In genomic region chr2:46428911-46429436, GRCh38 we compare ENCODE assay signal across 1 cellular context.
TF ChIP-seq lines count a peak whose summit lies in the region.

No MANE protein-coding gene starts in this region.

TF ChIP-seq in K562, 482 proteins besides CTCF, POLR2A, EP300 and RAD21 (continued from another document and continues in another):
- TF ChIP-seq HOMEZ (CRISPR knock-in tag; IDR thresholded peaks at IDR 0.05) = no peak
- no peak for TF ChIP-seq RBM15 (IDR thresholded peaks at IDR 0.05; ENCODE audit: insufficient read depth, low read length)
- TF ChIP-seq, protein P1, sequence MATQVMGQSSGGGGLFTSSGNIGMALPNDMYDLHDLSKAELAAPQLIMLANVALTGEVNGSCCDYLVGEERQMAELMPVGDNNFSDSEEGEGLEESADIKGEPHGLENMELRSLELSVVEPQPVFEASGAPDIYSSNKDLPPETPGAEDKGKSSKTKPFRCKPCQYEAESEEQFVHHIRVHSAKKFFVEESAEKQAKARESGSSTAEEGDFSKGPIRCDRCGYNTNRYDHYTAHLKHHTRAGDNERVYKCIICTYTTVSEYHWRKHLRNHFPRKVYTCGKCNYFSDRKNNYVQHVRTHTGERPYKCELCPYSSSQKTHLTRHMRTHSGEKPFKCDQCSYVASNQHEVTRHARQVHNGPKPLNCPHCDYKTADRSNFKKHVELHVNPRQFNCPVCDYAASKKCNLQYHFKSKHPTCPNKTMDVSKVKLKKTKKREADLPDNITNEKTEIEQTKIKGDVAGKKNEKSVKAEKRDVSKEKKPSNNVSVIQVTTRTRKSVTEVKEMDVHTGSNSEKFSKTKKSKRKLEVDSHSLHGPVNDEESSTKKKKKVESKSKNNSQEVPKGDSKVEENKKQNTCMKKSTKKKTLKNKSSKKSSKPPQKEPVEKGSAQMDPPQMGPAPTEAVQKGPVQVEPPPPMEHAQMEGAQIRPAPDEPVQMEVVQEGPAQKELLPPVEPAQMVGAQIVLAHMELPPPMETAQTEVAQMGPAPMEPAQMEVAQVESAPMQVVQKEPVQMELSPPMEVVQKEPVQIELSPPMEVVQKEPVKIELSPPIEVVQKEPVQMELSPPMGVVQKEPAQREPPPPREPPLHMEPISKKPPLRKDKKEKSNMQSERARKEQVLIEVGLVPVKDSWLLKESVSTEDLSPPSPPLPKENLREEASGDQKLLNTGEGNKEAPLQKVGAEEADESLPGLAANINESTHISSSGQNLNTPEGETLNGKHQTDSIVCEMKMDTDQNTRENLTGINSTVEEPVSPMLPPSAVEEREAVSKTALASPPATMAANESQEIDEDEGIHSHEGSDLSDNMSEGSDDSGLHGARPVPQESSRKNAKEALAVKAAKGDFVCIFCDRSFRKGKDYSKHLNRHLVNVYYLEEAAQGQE (CRISPR knock-in tag; IDR thresholded peaks at IDR 0.05; ENCODE audit: low read depth) = no peak
- TF ChIP-seq DNMT1 (IDR thresholded peaks at IDR 0.05) = no peak
- TF ChIP-seq THRAP3 (IDR thresholded peaks at IDR 0.05; ENCODE audit: borderline replicate concordance) = no peak
- no peak for TF ChIP-seq ZKSCAN1 (IDR thresholded peaks at IDR 0.05; ENCODE audit: low read depth, low read length)
- TF ChIP-seq, protein P2, sequence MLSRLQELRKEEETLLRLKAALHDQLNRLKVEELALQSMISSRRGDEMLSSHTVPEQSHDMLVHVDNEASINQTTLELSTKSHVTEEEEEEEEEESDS (CRISPR knock-in tag; IDR thresholded peaks at IDR 0.05) = no peak
- TF ChIP-seq BRF1 (IDR thresholded peaks at IDR 0.05; ENCODE audit: borderline replicate concordance, extremely low read depth, insufficient read length) = no peak
- no peak for TF ChIP-seq E2F3 (CRISPR knock-in tag; IDR thresholded peaks at IDR 0.05)
- TF ChIP-seq MIER1 (IDR thresholded peaks at IDR 0.05; ENCODE audit: low read depth) = no peak
- TF ChIP-seq ZNF282 (CRISPR knock-in tag; IDR thresholded peaks at IDR 0.05) = no peak
- 0 out of 2 replicates have a peak, but pooled peaks have one; percentile 34 for TF ChIP-seq JUND (IDR thresholded peaks at IDR 0.05; ENCODE audit: borderline replicate concordance, low read depth, low read length)
- no peak; the same call in 1 of the 3 replicates for TF ChIP-seq JUND (tag; IDR thresholded peaks at IDR 0.05; ENCODE audit: borderline replicate concordance, low read depth, low read length)
- TF ChIP-seq COPS2 (conservative IDR thresholded peaks at IDR 0.05) = no peak
- TF ChIP-seq HOXB6 (CRISPR knock-in tag; IDR thresholded peaks at IDR 0.05; ENCODE audit: borderline replicate concordance) = no peak
- TF ChIP-seq POLR2AphosphoS5 (IDR thresholded peaks at IDR 0.05; ENCODE audit: control insufficient read depth, insufficient read depth, low read depth, low read length) = peak; percentile 90
- no peak for TF ChIP-seq KHSRP (IDR thresholded peaks at IDR 0.05)
- TF ChIP-seq, protein P3, sequence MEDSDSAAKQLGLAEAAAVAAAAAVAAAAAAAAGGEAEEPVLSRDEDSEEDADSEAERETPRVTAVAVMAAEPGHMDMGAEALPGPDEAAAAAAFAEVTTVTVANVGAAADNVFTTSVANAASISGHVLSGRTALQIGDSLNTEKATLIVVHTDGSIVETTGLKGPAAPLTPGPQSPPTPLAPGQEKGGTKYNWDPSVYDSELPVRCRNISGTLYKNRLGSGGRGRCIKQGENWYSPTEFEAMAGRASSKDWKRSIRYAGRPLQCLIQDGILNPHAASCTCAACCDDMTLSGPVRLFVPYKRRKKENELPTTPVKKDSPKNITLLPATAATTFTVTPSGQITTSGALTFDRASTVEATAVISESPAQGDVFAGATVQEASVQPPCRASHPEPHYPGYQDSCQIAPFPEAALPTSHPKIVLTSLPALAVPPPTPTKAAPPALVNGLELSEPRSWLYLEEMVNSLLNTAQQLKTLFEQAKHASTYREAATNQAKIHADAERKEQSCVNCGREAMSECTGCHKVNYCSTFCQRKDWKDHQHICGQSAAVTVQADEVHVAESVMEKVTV (CRISPR knock-in tag; IDR thresholded peaks at IDR 0.05) = no peak
- TF ChIP-seq PML (IDR thresholded peaks at IDR 0.05; ENCODE audit: low read length) = peak; percentile 70
- TF ChIP-seq CBFA2T2 (conservative IDR thresholded peaks at IDR 0.05) = no peak
- no peak for TF ChIP-seq ZNF134 (CRISPR knock-in tag; conservative IDR thresholded peaks at IDR 0.05)
- TF ChIP-seq HDAC3 (IDR thresholded peaks at IDR 0.05; ENCODE audit: borderline replicate concordance, partially characterized antibody) = no peak
- no peak for TF ChIP-seq FOSL1 (tag; conservative IDR thresholded peaks at IDR 0.05)
- TF ChIP-seq HSF4 (CRISPR knock-in tag; IDR thresholded peaks at IDR 0.05; ENCODE audit: borderline replicate concordance) = no peak
- no peak for TF ChIP-seq WHSC1 (IDR thresholded peaks at IDR 0.05; ENCODE audit: low read length)
- no peak for TF ChIP-seq ZSCAN32 (CRISPR knock-in tag; IDR thresholded peaks at IDR 0.05)
- TF ChIP-seq TCF7 (IDR thresholded peaks at IDR 0.05; ENCODE audit: borderline replicate concordance) = no peak
- TF ChIP-seq, protein P4, sequence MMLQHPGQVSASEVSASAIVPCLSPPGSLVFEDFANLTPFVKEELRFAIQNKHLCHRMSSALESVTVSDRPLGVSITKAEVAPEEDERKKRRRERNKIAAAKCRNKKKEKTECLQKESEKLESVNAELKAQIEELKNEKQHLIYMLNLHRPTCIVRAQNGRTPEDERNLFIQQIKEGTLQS (IDR thresholded peaks at IDR 0.05) = no peak
- TF ChIP-seq, protein P4 (CRISPR knock-in tag; conservative IDR thresholded peaks at IDR 0.05) = 0 out of 2 replicates have a peak, but pooled peaks have one; percentile 17
- TF ChIP-seq CHD2 (IDR thresholded peaks at IDR 0.05; ENCODE audit: low read depth, low read length) = 0 out of 2 replicates have a peak, but pooled peaks have one; percentile 12
- TF ChIP-seq RFX5 (IDR thresholded peaks at IDR 0.05; ENCODE audit: low read depth, low read length) = no peak
- TF ChIP-seq MTA2 (IDR thresholded peaks at IDR 0.05; ENCODE audit: low read depth) = no peak
- peak in 1 of 2 experiments; percentile 59; a peak in 1 of 4 replicates for TF ChIP-seq MAZ (CRISPR knock-in tag; conservative IDR thresholded peaks at IDR 0.05 in 1 of 2, IDR thresholded peaks at IDR 0.05 in 1 of 2)
- TF ChIP-seq ZNF133 (CRISPR knock-in tag; IDR thresholded peaks at IDR 0.05) = no peak
- no peak for TF ChIP-seq ZNF124 (CRISPR knock-in tag; IDR thresholded peaks at IDR 0.05)
- no peak for TF ChIP-seq CHD7 (IDR thresholded peaks at IDR 0.05; ENCODE audit: low read depth, low read length)
- TF ChIP-seq POLR3A (IDR thresholded peaks at IDR 0.05; ENCODE audit: borderline replicate concordance, extremely low read depth, insufficient read depth, insufficient read length) = no peak
